In genomic region chr4:27791640-27792039, GRCh38 we compare ENCODE assay signal across 17 cellular contexts.
A peak's percentile ranks its signal among the peaks of the same experiment; 100 is the strongest.
DNase-seq lines count a peak whose midpoint lies in the region; ATAC-seq and TF ChIP-seq lines count a peak whose summit lies in the region.
"Had no signal": no experiment of that assay in that cellular context is flagged by ENCODE, and none has a peak within 500 bp of the region (broad histone marks: within the 10 kb centered on the region; RNA-seq: fewer than 3 reads in every experiment).

No MANE protein-coding gene starts in this region.

- no peak for TF ChIP-seq POLR2A in suprapubic skin (IDR thresholded peaks at IDR 0.05)

- peak; percentile 88 for ATAC-seq in left lobe of liver
- ATAC-seq: activated CD8-positive, alpha-beta T cell treated with anti-CD3 and anti-CD28 coated beads, Interleukin-2, amount 10 ng/mL, durations not matched to agents 7 days and 5 days; activated naive CD4-positive, alpha-beta T cell treated with anti-CD3 and anti-CD28 coated beads, Interleukin-2, amount 50 U/mL, for 72 hours; activated T-cell treated with anti-CD3 and anti-CD28 coated beads, Interleukin-2, amount 50 U/mL, for 72 hours had no signal

- no peak overlapping the region for H3K27ac ChIP-seq in suprapubic skin
- H3K27ac ChIP-seq: PC-9, upper lobe of left lung had no signal

- no peaks in the 10 kb centered on the region for H3K4me1 ChIP-seq in suprapubic skin
- H3K4me1 ChIP-seq: upper lobe of left lung had no signal

- no peaks in the 10 kb centered on the region for H3K9me3 ChIP-seq in suprapubic skin
- H3K9me3 ChIP-seq: upper lobe of left lung had no signal

- intact Hi-C loops in cardiac septum (cut with DNase I): no loop called here

- H3K4me3 ChIP-seq in AG10803 (ENCODE audit: low read length) (no peak overlapping the region), suprapubic skin (no peak overlapping the region)
- H3K4me3 ChIP-seq: PC-9, upper lobe of left lung had no signal

- no peak for TF ChIP-seq CTCF in AG10803 (conservative IDR thresholded peaks at IDR 0.05; ENCODE audit: low read length)
- TF ChIP-seq CTCF in suprapubic skin (IDR thresholded peaks at IDR 0.05): no peak

- DNase-seq in AG10803 (ENCODE audit: low read depth) (peak; percentile 0), M059J (ENCODE audit: low read depth) (peak; percentile 46), amniotic epithelial cell (ENCODE audit: low read depth) (peak; percentile 89), left lobe of liver (ENCODE audit: low spot score) (no peak), NCI-H446 (lab: John Stamatoyannopoulos, UW) (no peak), cardiac septum (ENCODE audit: low spot score) (no peak), suprapubic skin (ENCODE audit: low spot score in 2 of 2) (no peak)
- no peak for DNase-seq in effector CD4-positive, alpha-beta T cell
- DNase-seq: activated CD8-positive, alpha-beta T cell treated with anti-CD3 and anti-CD28 coated beads, Interleukin-2, amount 10 ng/mL, durations not matched to agents 7 days and 5 days; activated T-cell treated with anti-CD3 and anti-CD28 coated beads, Interleukin-2, amount 50 U/mL, for 72 hours; kidney; NCI-H1048; NCI-H526; PC-9; stimulated activated naive CD4-positive, alpha-beta T cell; upper lobe of left lung had no signal

- no peak for TF ChIP-seq EP300 in suprapubic skin (IDR thresholded peaks at IDR 0.05)

- no peaks in the 10 kb centered on the region for H3K27me3 ChIP-seq in suprapubic skin
- H3K27me3 ChIP-seq: upper lobe of left lung had no signal

- 74% methylated on average over 4 of the region's 4 CpGs for WGBS in suprapubic skin

- H3K36me3 ChIP-seq in suprapubic skin: no peaks in the 10 kb centered on the region
- H3K36me3 ChIP-seq: upper lobe of left lung had no signal

Comparison
In these comparisons a context has a peak if more than half of its experiments do, and no peak if none do; other contexts are left out.
1. DNase-seq: peak in AG10803 (single experiment), M059J (single experiment) and amniotic epithelial cell (single experiment); none in left lobe of liver (single experiment), effector CD4-positive, alpha-beta T cell (single experiment), NCI-H446 (0 of 2), cardiac septum (single experiment) and suprapubic skin (0 of 2).